ENCODE assay signal across 7 cellular contexts in the genomic region with DNA sequence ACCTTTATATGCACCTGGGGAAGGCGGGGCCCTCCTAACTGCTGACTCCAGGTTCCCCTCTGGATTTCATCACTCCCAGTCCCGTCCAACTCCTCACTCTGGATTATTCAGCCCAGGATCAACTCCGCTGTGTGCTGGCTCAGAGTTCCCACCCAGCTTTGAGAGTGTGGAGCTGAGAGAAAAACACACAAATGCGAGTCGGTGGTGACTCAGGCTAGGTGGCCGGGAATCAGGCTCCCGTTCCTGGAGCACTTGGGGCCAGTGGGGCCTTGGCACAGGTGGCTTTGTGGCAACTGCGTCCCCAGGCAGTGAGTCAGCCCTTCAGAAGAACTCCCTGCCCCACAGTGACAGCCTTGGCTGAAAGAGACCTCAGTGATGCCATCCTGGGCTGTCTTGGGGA.
DNase-seq lines count a peak whose midpoint lies in the region; ATAC-seq and TF ChIP-seq lines count a peak whose summit lies in the region.
"Not testable (repeated sequence)": the region's sequence is repeated elsewhere in the genome, so short reads cannot be mapped to it uniquely, and the experiment has no call there.

No MANE protein-coding gene starts in this region.

- H4K91ac ChIP-seq in IMR-90 (ENCODE audit: insufficient read depth, low read depth, low read length) = not testable (repeated sequence)

- not testable (repeated sequence) for H3K27me3 ChIP-seq in IMR-90 (ENCODE audit: control insufficient read depth, insufficient read depth, low read length); left lung; lung (ENCODE audit: control insufficient read depth, insufficient read depth); gastrocnemius medialis; upper lobe of left lung

- H3K9me1 ChIP-seq in IMR-90 (ENCODE audit: insufficient read depth, low read length) = not testable (repeated sequence)

- not testable (repeated sequence) for H3K23ac ChIP-seq in IMR-90 (ENCODE audit: low read depth, low read length)

- not testable (repeated sequence) for H4K20me1 ChIP-seq in IMR-90 (ENCODE audit: insufficient read depth, low read length)

- not testable (repeated sequence) for H4K8ac ChIP-seq in IMR-90 (ENCODE audit: low read depth in 2 of 2, low read length in 2 of 2)

- not testable (repeated sequence) for H3K4me1 ChIP-seq in IMR-90 (ENCODE audit: control insufficient read depth, insufficient read depth, low read length); left lung; lung (ENCODE audit: control insufficient read depth in 2 of 2, insufficient read depth in 2 of 2, low read length in 2 of 2); gastrocnemius medialis; upper lobe of left lung

- H2AK5ac ChIP-seq in IMR-90 (ENCODE audit: low read depth, low read length) = not testable (repeated sequence)

- not testable (repeated sequence) for H3K4me3 ChIP-seq in IMR-90 (ENCODE audit: insufficient read depth, low read depth, low read length); left lung; lung; gastrocnemius medialis; upper lobe of left lung

- H3K9ac ChIP-seq in IMR-90 (ENCODE audit: low read depth, low read length) = not testable (repeated sequence)

- H3K79me1 ChIP-seq in IMR-90 (ENCODE audit: low read depth in 1 of 2, low read length in 2 of 2) = not testable (repeated sequence)

- not testable (repeated sequence) for TF ChIP-seq POLR2A in IMR-90 (IDR thresholded peaks at IDR 0.05; ENCODE audit: low read depth, low read length); gastrocnemius medialis (IDR thresholded peaks at IDR 0.05); upper lobe of left lung (IDR thresholded peaks at IDR 0.05)

- not testable (repeated sequence) for TF ChIP-seq CTCF in IMR-90 (conservative IDR thresholded peaks at IDR 0.05; ENCODE audit: low read depth, low read length); left lung (IDR thresholded peaks at IDR 0.05); lung (IDR thresholded peaks at IDR 0.05; ENCODE audit: control extremely low read depth, extremely low read depth); gastrocnemius medialis (IDR thresholded peaks at IDR 0.05 in 4 of 5, conservative IDR thresholded peaks at IDR 0.05 in 1 of 5); upper lobe of left lung (IDR thresholded peaks at IDR 0.05)

- H3K27ac ChIP-seq in IMR-90 (ENCODE audit: insufficient read depth, low read length); left lung; lung (ENCODE audit: low read depth in 1 of 2, low read length in 1 of 2); gastrocnemius medialis; upper lobe of left lung: not testable (repeated sequence)

- H3K36me3 ChIP-seq in IMR-90 (ENCODE audit: control insufficient read depth, insufficient read depth, low read length); left lung; lung (ENCODE audit: control insufficient read depth in 2 of 2, insufficient read depth in 2 of 2, low read length in 2 of 2); gastrocnemius medialis; upper lobe of left lung: not testable (repeated sequence)

- H4K5ac ChIP-seq in IMR-90 (ENCODE audit: low read depth, low read length) = not testable (repeated sequence)

- POLR2A ChIA-PET in IMR-90 (lab: Charles Lee; ENCODE audit: unreplicated experiment) = not testable (repeated sequence)

- not testable (repeated sequence) for TF ChIP-seq RAD21 in IMR-90 (IDR thresholded peaks at IDR 0.05; ENCODE audit: low read length)

- not testable (repeated sequence) for H2BK15ac ChIP-seq in IMR-90 (ENCODE audit: low read depth, low read length)

- H3K9me3 ChIP-seq in IMR-90 (ENCODE audit: control insufficient read depth, insufficient read depth, low read length); left lung; lung (ENCODE audit: control insufficient read depth in 2 of 2, insufficient read depth in 1 of 2, low read length in 1 of 2); gastrocnemius medialis; upper lobe of left lung: not testable (repeated sequence)

- dilution Hi-C loops in IMR-90 (cut with HindIII; ENCODE audit: low sequenced_read_pairs, unreplicated experiment) = not testable (repeated sequence)

- BruUV-seq in IMR-90 (replicated peaks; lab: Mats Ljungman, UMichigan) = not testable (repeated sequence)

- CTCF ChIA-PET in IMR-90 (lab: Yijun Ruan, JAX) = not testable (repeated sequence)

- not testable (repeated sequence) for H2AFZ ChIP-seq in IMR-90 (replicated peaks; ENCODE audit: low read length, poor library complexity)

- not testable (repeated sequence) for H2AK9ac ChIP-seq in IMR-90 (replicated peaks; ENCODE audit: low read depth, low read length, poor library complexity)

- H3K56ac ChIP-seq in IMR-90 (ENCODE audit: extremely low read depth, insufficient read depth, low read length) = not testable (repeated sequence)

- no CpG with 5 or more reads among the region's 8 CpGs for WGBS in IMR-90 (ENCODE audit: extremely low coverage in 2 of 2, insufficient read length in 1 of 2), 2 experiments
- WGBS in lung, 2 donors = 51 to 71% methylated on average over 5 of the region's 8 CpGs
- no CpG with 5 or more reads among the region's 8 CpGs for WGBS in upper lobe of left lung, 2 donors

- not testable (repeated sequence) for H2BK20ac ChIP-seq in IMR-90 (ENCODE audit: low read depth, low read length)

- DNase-seq in IMR-90 = not testable (repeated sequence)
- DNase-seq in left lung (peak; percentile 74 to 84), lung (ENCODE audit: low spot score) (peak; percentile 65), gastrocnemius medialis (peak; percentile 56 to 78), upper lobe of left lung (peak in 1 of 2 donors; percentile 59)

- ATAC-seq in IMR-90 (ENCODE audit: low read depth) = peak; percentile 37
- ATAC-seq in SK-N-SH treated with all-trans-retinoic acid at 6 μM for 48 hours = peak; percentile 28; the same call in 2 of the 3 replicates
- peak; percentile 91 for ATAC-seq in esophagus mucosa
- ATAC-seq in left lung = peak; percentile 94
- peak; percentile 87 for ATAC-seq in lung (ENCODE audit: insufficient read depth, low FRiP score)
- ATAC-seq in gastrocnemius medialis = peak; percentile 93 to 94
- peak; percentile 45 to 91 for ATAC-seq in upper lobe of left lung (ENCODE audit: low FRiP score in 2 of 2)

- not testable (repeated sequence) for H3K14ac ChIP-seq in IMR-90 (replicated peaks; ENCODE audit: low read depth, low read length)

- not testable (repeated sequence) for H3K18ac ChIP-seq in IMR-90 (ENCODE audit: low read depth, low read length)

- intact Hi-C loops in IMR-90 (cut with micrococcal nuclease); left lung (cut with DNase I); gastrocnemius medialis (cut with DNase I; ENCODE audit: low total_unique reads): not testable (repeated sequence)

- H2BK120ac ChIP-seq in IMR-90 (ENCODE audit: low read depth, low read length) = not testable (repeated sequence)

- TF ChIP-seq EP300 in upper lobe of left lung (IDR thresholded peaks at IDR 0.05) = not testable (repeated sequence)

- not testable (repeated sequence) for H3K4me2 ChIP-seq in IMR-90 (ENCODE audit: low read depth, low read length)

- H2BK5ac ChIP-seq in IMR-90 (ENCODE audit: low read depth, low read length, poor library complexity, severe bottlenecking) = not testable (repeated sequence)

- in situ Hi-C loops in IMR-90 (cut with MboI; ENCODE audit: low sequenced_read_pairs); gastrocnemius medialis (cut with MboI; ENCODE audit: low sequenced_read_pairs in 4 of 4): not testable (repeated sequence)

- not testable (repeated sequence) for H3K4ac ChIP-seq in IMR-90 (ENCODE audit: low read depth, low read length)

Comparison
In these comparisons a context has a peak if more than half of its experiments do, and no peak if none do; other contexts are left out.
1. ATAC-seq: peak in every context shown above with its lines; median percentile 94 in left lung; 94 in gastrocnemius medialis; 91 in esophagus mucosa; 87 in lung; 68 in upper lobe of left lung; 37 in IMR-90; 28 in SK-N-SH treated with all-trans-retinoic acid at 6 μM for 48 hours.